ENCODE assay signal across 3 cellular contexts in genomic region chr17:82777778-82778375, GRCh38.
TF ChIP-seq lines count a peak whose summit lies in the region.
"Not testable (repeated sequence)": the region's sequence is repeated elsewhere in the genome, so short reads cannot be mapped to it uniquely, and the experiment has no call there.

No MANE protein-coding gene starts in this region.

TF ChIP-seq in HEK293, 187 proteins besides CTCF, POLR2A, EP300 and RAD21:
- peak; percentile 10; the same call in 1 of the 2 replicates for TF ChIP-seq ZNF654 (tag by site-specific recombination; IDR thresholded peaks at IDR 0.05; ENCODE audit: low read depth)

TF ChIP-seq in GM12878, 131 proteins besides CTCF, POLR2A, EP300 and RAD21:
- TF ChIP-seq ZBTB33 (IDR thresholded peaks at IDR 0.05), result peak; percentile 92
TF ChIP-seq in GM12878: peak in this region for 1; not testable (repeated sequence) for 130.

TF ChIP-seq in HepG2, 621 proteins besides CTCF, POLR2A, EP300 and RAD21:
- TF ChIP-seq IKZF5 (CRISPR knock-in tag; IDR thresholded peaks at IDR 0.05) (peak; percentile 22; the same call in 1 of the 2 replicates), IRF2 (CRISPR knock-in tag; IDR thresholded peaks at IDR 0.05) (0 out of 2 replicates have a peak, but pooled peaks have one; percentile 28), ZBTB33 (CRISPR knock-in tag; IDR thresholded peaks at IDR 0.05) (peak; percentile 99), FOXA1 (CRISPR knock-in tag; IDR thresholded peaks at IDR 0.05) (peak; percentile 49), SAP130 (CRISPR knock-in tag; IDR thresholded peaks at IDR 0.05; ENCODE audit: low read depth) (0 out of 2 replicates have a peak, but pooled peaks have one; percentile 14), STAG1 (CRISPR knock-in tag; IDR thresholded peaks at IDR 0.05) (peak; percentile 73), THAP11 (CRISPR knock-in tag; IDR thresholded peaks at IDR 0.05) (peak; percentile 76), ZGPAT (CRISPR knock-in tag; IDR thresholded peaks at IDR 0.05) (peak; percentile 32; the same call in 1 of the 2 replicates), ZNF574 (CRISPR knock-in tag; IDR thresholded peaks at IDR 0.05) (peak; percentile 39), KDM2A (CRISPR knock-in tag; IDR thresholded peaks at IDR 0.05; ENCODE audit: borderline replicate concordance, low read depth) (peak; percentile 58; the same call in 1 of the 2 replicates), ZBTB26 (CRISPR knock-in tag; IDR thresholded peaks at IDR 0.05; ENCODE audit: borderline replicate concordance) (peak; percentile 48; the same call in 1 of the 2 replicates), HOXA3 (CRISPR knock-in tag; IDR thresholded peaks at IDR 0.05) (peak; percentile 47; the same call in 1 of the 2 replicates), FOXA3 (CRISPR knock-in tag; IDR thresholded peaks at IDR 0.05) (peak; percentile 66)
- TF ChIP-seq FOXA1 (IDR thresholded peaks at IDR 0.05), result not testable (repeated sequence)
